1 cellular context compared by ENCODE assay signal in the genomic region with DNA sequence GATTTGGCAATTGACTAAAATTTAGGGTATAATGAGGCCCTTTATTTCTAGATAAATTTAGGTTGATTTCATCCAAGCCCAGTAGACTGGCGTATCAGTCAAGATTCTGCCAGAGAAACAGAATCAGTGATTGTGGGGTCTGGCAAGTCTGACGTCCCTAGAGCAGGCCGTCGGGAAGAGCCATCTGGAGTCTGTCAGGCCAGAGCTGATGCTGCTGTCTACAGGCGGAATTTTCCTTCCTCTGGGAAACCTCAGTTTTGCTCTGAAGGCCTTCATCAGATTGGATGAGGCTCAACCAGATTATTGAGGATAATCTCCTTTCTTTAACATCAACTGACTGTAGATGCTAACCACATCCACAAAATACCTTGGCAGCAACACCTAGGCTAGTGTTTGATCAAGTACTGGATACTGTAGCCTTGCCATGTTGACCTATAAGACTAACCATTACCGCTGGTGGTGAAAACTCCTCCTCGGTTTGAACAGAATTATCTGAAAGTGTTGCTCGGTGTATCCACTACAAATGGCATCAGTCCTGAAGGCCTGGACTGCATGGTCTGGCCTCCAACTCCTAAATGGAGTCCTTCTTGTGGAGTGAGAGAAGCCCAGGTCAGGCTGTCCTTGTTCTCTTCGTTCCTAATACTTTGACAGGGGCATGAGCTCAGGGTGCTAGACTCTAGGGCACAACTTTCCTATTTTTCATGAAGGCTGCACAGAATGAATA.
TF ChIP-seq lines count a peak whose summit lies in the region.

No MANE protein-coding gene starts in this region.

TF ChIP-seq in GM23338, 12 proteins besides CTCF, POLR2A, EP300 and RAD21 (continued from another document):
- TF ChIP-seq, protein P1, sequence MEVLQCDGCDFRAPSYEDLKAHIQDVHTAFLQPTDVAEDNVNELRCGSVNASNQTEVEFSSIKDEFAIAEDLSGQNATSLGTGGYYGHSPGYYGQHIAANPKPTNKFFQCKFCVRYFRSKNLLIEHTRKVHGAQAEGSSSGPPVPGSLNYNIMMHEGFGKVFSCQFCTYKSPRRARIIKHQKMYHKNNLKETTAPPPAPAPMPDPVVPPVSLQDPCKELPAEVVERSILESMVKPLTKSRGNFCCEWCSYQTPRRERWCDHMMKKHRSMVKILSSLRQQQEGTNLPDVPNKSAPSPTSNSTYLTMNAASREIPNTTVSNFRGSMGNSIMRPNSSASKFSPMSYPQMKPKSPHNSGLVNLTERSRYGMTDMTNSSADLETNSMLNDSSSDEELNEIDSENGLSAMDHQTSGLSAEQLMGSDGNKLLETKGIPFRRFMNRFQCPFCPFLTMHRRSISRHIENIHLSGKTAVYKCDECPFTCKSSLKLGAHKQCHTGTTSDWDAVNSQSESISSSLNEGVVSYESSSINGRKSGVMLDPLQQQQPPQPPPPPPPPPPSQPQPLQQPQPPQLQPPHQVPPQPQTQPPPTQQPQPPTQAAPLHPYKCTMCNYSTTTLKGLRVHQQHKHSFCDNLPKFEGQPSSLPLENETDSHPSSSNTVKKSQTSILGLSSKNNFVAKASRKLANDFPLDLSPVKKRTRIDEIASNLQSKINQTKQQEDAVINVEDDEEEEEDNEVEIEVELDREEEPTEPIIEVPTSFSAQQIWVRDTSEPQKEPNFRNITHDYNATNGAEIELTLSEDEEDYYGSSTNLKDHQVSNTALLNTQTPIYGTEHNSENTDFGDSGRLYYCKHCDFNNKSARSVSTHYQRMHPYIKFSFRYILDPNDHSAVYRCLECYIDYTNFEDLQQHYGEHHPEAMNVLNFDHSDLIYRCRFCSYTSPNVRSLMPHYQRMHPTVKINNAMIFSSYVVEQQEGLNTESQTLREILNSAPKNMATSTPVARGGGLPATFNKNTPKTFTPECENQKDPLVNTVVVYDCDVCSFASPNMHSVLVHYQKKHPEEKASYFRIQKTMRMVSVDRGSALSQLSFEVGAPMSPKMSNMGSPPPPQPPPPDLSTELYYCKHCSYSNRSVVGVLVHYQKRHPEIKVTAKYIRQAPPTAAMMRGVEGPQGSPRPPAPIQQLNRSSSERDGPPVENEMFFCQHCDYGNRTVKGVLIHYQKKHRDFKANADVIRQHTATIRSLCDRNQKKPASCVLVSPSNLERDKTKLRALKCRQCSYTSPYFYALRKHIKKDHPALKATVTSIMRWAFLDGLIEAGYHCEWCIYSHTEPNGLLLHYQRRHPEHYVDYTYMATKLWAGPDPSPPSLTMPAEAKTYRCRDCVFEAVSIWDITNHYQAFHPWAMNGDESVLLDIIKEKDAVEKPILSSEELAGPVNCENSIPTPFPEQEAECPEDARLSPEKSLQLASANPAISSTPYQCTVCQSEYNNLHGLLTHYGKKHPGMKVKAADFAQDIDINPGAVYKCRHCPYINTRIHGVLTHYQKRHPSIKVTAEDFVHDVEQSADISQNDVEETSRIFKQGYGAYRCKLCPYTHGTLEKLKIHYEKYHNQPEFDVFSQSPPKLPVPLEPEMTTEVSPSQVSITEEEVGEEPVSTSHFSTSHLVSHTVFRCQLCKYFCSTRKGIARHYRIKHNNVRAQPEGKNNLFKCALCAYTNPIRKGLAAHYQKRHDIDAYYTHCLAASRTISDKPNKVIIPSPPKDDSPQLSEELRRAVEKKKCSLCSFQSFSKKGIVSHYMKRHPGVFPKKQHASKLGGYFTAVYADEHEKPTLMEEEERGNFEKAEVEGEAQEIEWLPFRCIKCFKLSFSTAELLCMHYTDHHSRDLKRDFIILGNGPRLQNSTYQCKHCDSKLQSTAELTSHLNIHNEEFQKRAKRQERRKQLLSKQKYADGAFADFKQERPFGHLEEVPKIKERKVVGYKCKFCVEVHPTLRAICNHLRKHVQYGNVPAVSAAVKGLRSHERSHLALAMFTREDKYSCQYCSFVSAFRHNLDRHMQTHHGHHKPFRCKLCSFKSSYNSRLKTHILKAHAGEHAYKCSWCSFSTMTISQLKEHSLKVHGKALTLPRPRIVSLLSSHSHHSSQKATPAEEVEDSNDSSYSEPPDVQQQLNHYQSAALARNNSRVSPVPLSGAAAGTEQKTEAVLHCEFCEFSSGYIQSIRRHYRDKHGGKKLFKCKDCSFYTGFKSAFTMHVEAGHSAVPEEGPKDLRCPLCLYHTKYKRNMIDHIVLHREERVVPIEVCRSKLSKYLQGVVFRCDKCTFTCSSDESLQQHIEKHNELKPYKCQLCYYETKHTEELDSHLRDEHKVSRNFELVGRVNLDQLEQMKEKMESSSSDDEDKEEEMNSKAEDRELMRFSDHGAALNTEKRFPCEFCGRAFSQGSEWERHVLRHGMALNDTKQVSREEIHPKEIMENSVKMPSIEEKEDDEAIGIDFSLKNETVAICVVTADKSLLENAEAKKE (CRISPR knock-in tag; IDR thresholded peaks at IDR 0.05), result no peak
- TF ChIP-seq ZNF331 (CRISPR knock-in tag; IDR thresholded peaks at IDR 0.05; ENCODE audit: low read depth), result no peak
- TF ChIP-seq EZH2phosphoT487 (IDR thresholded peaks at IDR 0.05; ENCODE audit: unreplicated experiment), result no peak
- TF ChIP-seq STAT1 (IDR thresholded peaks at IDR 0.05; ENCODE audit: unreplicated experiment), result no peak
- TF ChIP-seq ZNF114 (CRISPR knock-in tag; IDR thresholded peaks at IDR 0.05), result no peak
- TF ChIP-seq EZH2 (IDR thresholded peaks at IDR 0.05; ENCODE audit: low read depth, unreplicated experiment), result no peak
- no peak for TF ChIP-seq REST (IDR thresholded peaks at IDR 0.05; ENCODE audit: unreplicated experiment)
